ENCODE assay signal across 17 cellular contexts in the genomic region with DNA sequence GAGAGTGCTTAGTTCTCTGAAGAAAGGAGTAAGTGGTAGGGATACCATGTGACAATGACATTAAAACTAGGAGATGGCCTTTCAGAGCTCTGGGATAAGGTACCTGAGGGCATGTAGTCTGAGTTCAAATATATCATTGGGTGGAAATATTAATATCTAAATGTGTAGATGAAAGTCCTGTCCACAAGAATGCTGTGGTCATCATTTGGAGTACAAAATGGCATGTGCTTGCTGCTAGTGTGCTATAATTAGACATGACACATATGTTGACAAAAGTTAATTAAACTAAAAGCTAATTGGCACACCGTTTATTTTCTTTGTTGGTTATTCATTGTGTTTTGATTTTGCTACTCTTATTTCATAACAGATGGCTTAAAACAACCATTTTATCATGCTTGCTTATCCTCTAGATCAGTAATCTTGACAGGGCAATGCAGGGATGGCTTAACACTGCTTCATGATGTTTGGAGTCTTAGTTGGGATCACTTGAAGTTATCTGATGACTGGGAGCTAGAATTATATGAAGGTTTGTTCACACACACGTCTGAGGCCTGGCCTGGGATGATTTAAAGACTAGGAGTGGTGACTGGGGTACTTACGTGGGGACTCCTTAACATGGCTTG. TPM values are rescaled to one million over a fixed set of nuclear protein-coding genes. Genes with fewer than 3 reads are reported as not detected.
DNase-seq lines count a peak whose midpoint lies in the region; ATAC-seq, FAIRE-seq and TF ChIP-seq lines count a peak whose summit lies in the region.
"Had no signal": no experiment of that assay in that cellular context is flagged by ENCODE, and none has a peak within 500 bp of the region (broad histone marks: within the 10 kb centered on the region; RNA-seq: fewer than 3 reads in every experiment).

No MANE protein-coding gene starts in this region.

- no TSS peak for BruUV-seq in K562 (replicated peaks; lab: Mats Ljungman, UMichigan)

- CTCF ChIA-PET in K562 (lab: Yijun Ruan, JAX; ENCODE audit: low intra/inter-chr PET ratio) = no interaction called here

- TF ChIP-seq EP300 in K562 (IDR thresholded peaks at IDR 0.05; ENCODE audit: low read length) = no peak

- H2AFZ ChIP-seq in K562 (ENCODE audit: low read depth, low read length) = no peak overlapping the region
- H2AFZ ChIP-seq: GM23248 had no signal

- WGBS in K562 (ENCODE audit: insufficient coverage, low coverage, missing lambda C conversion rate) = 40% methylated on average over 3 of the region's 3 CpGs
- 83 to 93% (median 90%) methylated on average over 3 of the region's 3 CpGs for WGBS in psoas muscle, 3 donors

- H3K4me1 ChIP-seq in K562 (replicated peaks in 1 of 2; ENCODE audit: control insufficient read depth in 2 of 2, insufficient read depth in 2 of 2, low read length in 2 of 2) (peaks cover 1 to 6% of the 10 kb centered on the region in 2 experiments; a peak in 2 of 5 replicates), psoas muscle (peaks cover 11% of the 10 kb centered on the region)

- DNase-seq in GM12891 (ENCODE audit: insufficient read length, low spot score) (no peak), NCI-H69 (lab: John Stamatoyannopoulos, UW) (peak; percentile 59), K562 (ENCODE audit: extremely low read depth in 1 of 4, low spot score in 3 of 4) (no peak), psoas muscle (no peak), DMS79 (lab: John Stamatoyannopoulos, UW) (no peak), left ventricle myocardium superior (no peak)
- DNase-seq: C1 segment of cervical spinal cord; CD4-positive, alpha-beta T cell; DMS153; DND-41; GDM1; GM23248 had no signal

- TF ChIP-seq CTCF in K562 (IDR thresholded peaks at IDR 0.05 in 2 of 3, conservative IDR thresholded peaks at IDR 0.05 in 1 of 3; ENCODE audit: insufficient read depth in 2 of 3, low read depth in 1 of 3, low read length in 3 of 3) = no peak
- no peak for TF ChIP-seq CTCF in psoas muscle (IDR thresholded peaks at IDR 0.05)

- POLR2A ChIA-PET in K562 (lab: Yijun Ruan, JAX) = interaction anchor here (1.0 to 2.4 kb wide), 4 partner anchors 12 to 195 kb away, joined by 3 to 15 read pairs (median 4); no protein-coding TSS in a partner anchor

- no peak overlapping the region for H3K4me2 ChIP-seq in K562 (ENCODE audit: insufficient read depth, low read length)

- H3K9me1 ChIP-seq in K562 (ENCODE audit: control insufficient read depth, insufficient read depth, low read length) = no peaks in the 10 kb centered on the region

- no peak for TF ChIP-seq RAD21 in K562 (CRISPR knock-in tag; conservative IDR thresholded peaks at IDR 0.05 in 1 of 2, IDR thresholded peaks at IDR 0.05 in 1 of 2)

- H3K4me3 ChIP-seq in K562 = no peak overlapping the region
- no peak overlapping the region for H3K4me3 ChIP-seq in psoas muscle
- H3K4me3 ChIP-seq: GM23248 had no signal

- H3K9ac ChIP-seq in K562 (ENCODE audit: insufficient read depth in 1 of 2, low read depth in 2 of 2, low read length in 2 of 2) = no peak overlapping the region
- H3K9ac ChIP-seq: GM23248 had no signal

- FAIRE-seq in GM12891 (lab: Jason Lieb, UNC) (peak; percentile 5), K562 (lab: Jason Lieb, UNC) (no peak)
- FAIRE-seq: H54 had no signal

- no peak for TF ChIP-seq POLR2A in GM12891 (IDR thresholded peaks at IDR 0.05; ENCODE audit: low read depth, low read length)
- no peak for TF ChIP-seq POLR2A in K562 (conservative IDR thresholded peaks at IDR 0.05)

- peaks cover 8% of the 10 kb centered on the region; the same call in 2 of the 3 replicates for H3K36me3 ChIP-seq in K562 (ENCODE audit: control insufficient read depth, insufficient read depth, low read length)
- peaks cover 0 to 48% of the 10 kb centered on the region in 2 donors for H3K36me3 ChIP-seq in psoas muscle (ENCODE audit: insufficient read depth in 1 of 2, low read depth in 1 of 2)

- intact Hi-C loops in K562 (cut with micrococcal nuclease) (no loop called here), psoas muscle (cut with DNase I) (no loop called here), left ventricle myocardium superior (cut with micrococcal nuclease) (no loop called here)

- H4K20me1 ChIP-seq in K562 (replicated peaks; ENCODE audit: control insufficient read depth, insufficient read depth, low read length) = no peaks in the 10 kb centered on the region

- H3K9me3 ChIP-seq in K562 (replicated peaks; ENCODE audit: control insufficient read depth, insufficient read depth, low read depth, low read length) (no peaks in the 10 kb centered on the region), psoas muscle (no peaks in the 10 kb centered on the region)

- H3K27ac ChIP-seq in K562 (ENCODE audit: extremely low read depth, low read depth, low read length) (no peak overlapping the region), psoas muscle (peak overlapping the region; percentile 44)
- H3K27ac ChIP-seq: GM23248, HL-60 had no signal

- H3K79me2 ChIP-seq in K562 (ENCODE audit: control insufficient read depth, insufficient read depth, low read length) = no peaks in the 10 kb centered on the region

- in situ Hi-C loops in K562 (cut with MboI) = no loop called here

- ATAC-seq in K562 (no peak), psoas muscle (peak in 3 of 4 donors; percentile 55 to 65 (median 61)), HG03432 (IDR thresholded peaks at IDR 0.05; ENCODE audit: unreplicated experiment) (no peak), left ventricle myocardium superior (no peak), HG02588 (IDR thresholded peaks at IDR 0.05; ENCODE audit: unreplicated experiment) (no peak)
- ATAC-seq: HCT116 had no signal

- no peaks in the 10 kb centered on the region for H3K27me3 ChIP-seq in K562 (ENCODE audit: control insufficient read depth in 2 of 2, insufficient read depth in 2 of 2, low read length in 2 of 2)
- H3K27me3 ChIP-seq in psoas muscle (ENCODE audit: insufficient read depth in 3 of 3, low read length in 2 of 3) = no peaks in the 10 kb centered on the region

TF ChIP-seq in GM12891, 5 proteins besides CTCF, POLR2A, EP300 and RAD21:
- no peak for TF ChIP-seq POU2F2 (IDR thresholded peaks at IDR 0.05; ENCODE audit: low read depth, low read length)
- TF ChIP-seq POLR2AphosphoS5 (IDR thresholded peaks at IDR 0.05; ENCODE audit: low read depth, low read length) = no peak
- no peak for TF ChIP-seq SPI1 (IDR thresholded peaks at IDR 0.05; ENCODE audit: low read depth, low read length)
- TF ChIP-seq TAF1 (IDR thresholded peaks at IDR 0.05; ENCODE audit: low read depth, low read length) = no peak
- TF ChIP-seq PAX5 (IDR thresholded peaks at IDR 0.05; ENCODE audit: insufficient read depth, low read length, severe bottlenecking) = no peak

TF ChIP-seq in K562, 482 proteins besides CTCF, POLR2A, EP300 and RAD21 (continues in another document):
- TF ChIP-seq CSDE1 (IDR thresholded peaks at IDR 0.05) = no peak
- no peak for TF ChIP-seq NFRKB (IDR thresholded peaks at IDR 0.05; ENCODE audit: low read depth)
- no peak for TF ChIP-seq ZNF23 (CRISPR knock-in tag; IDR thresholded peaks at IDR 0.05)
- TF ChIP-seq KDM2B (CRISPR knock-in tag; IDR thresholded peaks at IDR 0.05) = no peak
- TF ChIP-seq CGGBP1 (CRISPR knock-in tag; IDR thresholded peaks at IDR 0.05) = no peak
- TF ChIP-seq MEF2D (tag; conservative IDR thresholded peaks at IDR 0.05; ENCODE audit: low read depth) = 0 out of 2 replicates have a peak, but pooled peaks have one; percentile 40
- no peak for TF ChIP-seq NCOR1 (IDR thresholded peaks at IDR 0.05)
- no peak for TF ChIP-seq E2F4 (CRISPR knock-in tag; IDR thresholded peaks at IDR 0.05; ENCODE audit: low read depth)
- TF ChIP-seq MTF1 (CRISPR knock-in tag; IDR thresholded peaks at IDR 0.05; ENCODE audit: borderline replicate concordance) = no peak

RNA-seq across cellular contexts. Expression of gene CC2D1B, which starts 31.0 kb away (rescaled TPM):
- polyA plus RNA-seq in GM12891 (2012; ENCODE audit: low read depth, missing spikeins) = 16.2 TPM
- total RNA-seq in K562 (2011; cell fraction: chromatin; rRNA removed; ENCODE audit: low replicate concordance) = 70.2 and 156 TPM in 2 replicates
- total RNA-seq in K562 (2011; cell fraction: nucleolus; rRNA removed) = 81.2 and 87.4 TPM in 2 replicates
- total RNA-seq in K562 (2011; cell fraction: nucleoplasm; rRNA removed) = 68.6 and 74.7 TPM in 2 replicates
- total RNA-seq in K562 (2014; rRNA removed) (25.5 and 29.7 TPM in 2 replicates), K562 (2014; rRNA removed; fragmentation: Illumina TruSeq; extraction: Trizol) (19.4 and 20.2 TPM in 2 replicates), K562 (2015; rRNA removed; fragmentation: Illumina TruSeq; extraction: Trizol) (25.3 and 28.6 TPM in 2 replicates), K562 (2021) (27.7 and 33.6 TPM in 2 replicates), psoas muscle (10 to 100 TPM; 30.3 to 47.8 (median 33.7) TPM), left ventricle myocardium superior (13.0 TPM)
- polyA plus RNA-seq in K562 (2011; rRNA removed) (12.6 and 18.9 TPM in 2 replicates), K562 (2014; fragmentation: Illumina TruSeq; extraction: Trizol) (21.1 and 25.8 TPM in 2 replicates), K562 (2014; fragmentation: Nextera tagmentation; extraction: Ambion mirVana) (1 to 10 TPM; 1.2 to 1.5 TPM), K562 (2014; rRNA removed) (22.7 and 25.6 TPM in 2 replicates), psoas muscle (10 to 100 TPM; 21.9 to 32.9 (median 27.9) TPM)
- polyA plus RNA-seq in K562 (2011; cell fraction: cytosol; rRNA removed) = 9.4 and 12.9 TPM in 2 replicates
- 103 and 117 TPM in 2 replicates for polyA plus RNA-seq in K562 (2011; cell fraction: nucleus; rRNA removed)
- 23.4 and 39.3 TPM in 2 replicates for polyA plus RNA-seq in K562 (2012)
- 11.8 and 12.0 TPM in 2 replicates for polyA minus RNA-seq in K562 (2011; rRNA and poly(A)+ RNA removed)
- polyA minus RNA-seq in K562 (2011; cell fraction: cytosol; rRNA and poly(A)+ RNA removed) = 18.3 and 21.1 TPM in 2 replicates
- polyA minus RNA-seq in K562 (2011; cell fraction: nucleus; rRNA and poly(A)+ RNA removed) = 39.9 and 50.9 TPM in 2 replicates

Comparison
In these comparisons a context has a peak if more than half of its experiments do, and no peak if none do; other contexts are left out.
1. ATAC-seq: peak in psoas muscle (3 of 4); none in K562 (single experiment), HG03432 (single experiment), left ventricle myocardium superior (single experiment) and HG02588 (single experiment).